In the genomic region with DNA sequence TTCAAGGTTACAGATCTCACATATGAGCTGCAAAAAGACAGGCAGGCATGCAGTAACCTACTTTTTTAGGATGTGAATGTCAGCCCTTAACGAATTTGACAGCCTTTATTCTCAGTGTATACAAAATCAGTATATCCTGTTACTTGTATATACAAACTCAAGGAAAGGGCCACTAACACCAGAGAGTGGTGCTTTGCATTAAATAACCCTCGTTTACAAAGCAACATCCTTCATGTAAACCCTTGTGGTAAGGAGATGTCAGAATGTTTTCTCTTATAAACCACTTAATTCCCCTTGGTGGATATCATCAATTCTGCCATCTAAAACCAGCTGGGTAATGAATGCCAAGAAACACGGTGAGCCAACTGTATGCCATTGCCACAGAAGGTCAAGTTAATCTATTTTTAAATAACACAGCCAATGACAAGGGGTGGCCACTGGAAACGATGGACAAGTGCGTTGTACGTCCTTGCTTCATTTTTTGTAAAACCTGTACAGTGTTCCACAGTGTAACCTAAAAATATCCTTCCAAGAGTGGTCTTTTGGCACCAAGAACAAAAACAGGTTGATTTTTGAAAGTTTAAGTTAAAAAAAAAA, we compare ENCODE assay signal across 21 cellular contexts. TPM values are rescaled to one million over a fixed set of nuclear protein-coding genes. Genes with fewer than 3 reads are reported as not detected.
"Had no signal": no experiment of that assay in that cellular context is flagged by ENCODE, and none has a peak within 500 bp of the region (broad histone marks: within the 10 kb centered on the region; RNA-seq: fewer than 3 reads in every experiment).

No MANE protein-coding gene starts in this region.

- H3K4me3 Mint-ChIP-seq: natural killer cell; neural progenitor cell; stimulated activated memory B cell treated with anti-CD40 and anti-IgM and Interleukin-4, amounts not matched to agents 10 μg/mL and 1 μg/mL and 100 μg/mL, for 72 hours; stimulated activated naive CD8-positive, alpha-beta T cell treated with anti-CD3 and anti-CD28 coated beads, Interleukin-15, Interleukin-2, amounts not matched to agents 100 ng/mL and 50 ng/mL, for 24 hours had no signal

- H3K36me3 ChIP-seq: colonic mucosa, gastrocnemius medialis, neural progenitor cell, ovary, right lobe of liver, spleen, tibial artery, upper lobe of left lung, uterus had no signal

- H3K36me3 Mint-ChIP-seq: natural killer cell; neural progenitor cell; stimulated activated memory B cell treated with anti-CD40 and anti-IgM and Interleukin-4, amounts not matched to agents 10 μg/mL and 1 μg/mL and 100 μg/mL, for 72 hours had no signal

- H3K27me3 ChIP-seq: colonic mucosa, gastrocnemius medialis, neural progenitor cell, ovary, right lobe of liver, tibial artery, upper lobe of left lung, uterus had no signal

- H3K4me3 ChIP-seq: colonic mucosa, gastrocnemius medialis, mucosa of descending colon, neural progenitor cell, ovary, right lobe of liver, spleen, tibial artery, upper lobe of left lung, uterus had no signal

- H3K9me3 ChIP-seq: colonic mucosa, gastrocnemius medialis, mucosa of descending colon, ovary, right lobe of liver, spleen, tibial artery, upper lobe of left lung, uterus had no signal

- H3K4me1 Mint-ChIP-seq: natural killer cell; stimulated activated memory B cell treated with anti-CD40 and anti-IgM and Interleukin-4, amounts not matched to agents 10 μg/mL and 1 μg/mL and 100 μg/mL, for 72 hours had no signal

- H3K27ac Mint-ChIP-seq: natural killer cell; neural progenitor cell; stimulated activated memory B cell treated with anti-CD40 and anti-IgM and Interleukin-4, amounts not matched to agents 10 μg/mL and 1 μg/mL and 100 μg/mL, for 72 hours; stimulated activated naive CD8-positive, alpha-beta T cell treated with anti-CD3 and anti-CD28 coated beads, Interleukin-15, Interleukin-2, amounts not matched to agents 100 ng/mL and 50 ng/mL, for 24 hours had no signal

- DNase-seq: colonic mucosa; dermis blood vessel endothelial cell; erythroblast; gastrocnemius medialis; kidney; left cardiac atrium; mucosa of descending colon; natural killer cell; nucleus accumbens; ovary; right lobe of liver; spleen; stimulated activated CD4-positive, alpha-beta T cell treated with anti-CD3 and anti-CD28 coated beads, Interleukin-15, amount 100 ng/mL, for 24 hours; stimulated activated CD4-positive, alpha-beta T cell treated with anti-CD3 and anti-CD28 coated beads, Interleukin-1b, Interleukin-23, amount 100 ng/mL, for 48 hours; stimulated activated CD4-positive, alpha-beta T cell treated with anti-CD3 and anti-CD28 coated beads, Interleukin-4, amount 100 ng/mL, for 24 hours; tibial artery; upper lobe of left lung; uterus had no signal

- H3K27ac ChIP-seq: colonic mucosa, gastrocnemius medialis, neural progenitor cell, ovary, right lobe of liver, spleen, tibial artery, upper lobe of left lung, uterus had no signal

- ATAC-seq: gastrocnemius medialis; mucosa of descending colon; natural killer cell; right lobe of liver; stimulated activated memory B cell treated with anti-CD40 and anti-IgM and Interleukin-4, amounts not matched to agents 10 μg/mL and 1 μg/mL and 100 μg/mL, for 72 hours had no signal

- H3K4me1 ChIP-seq: colonic mucosa, uterus had no signal

- H3K9ac ChIP-seq: neural progenitor cell had no signal

RNA-seq across cellular contexts. Expression of gene MAGI1, which starts 7.5 kb away (rescaled TPM):
- total RNA-seq: natural killer cell had no signal
